Comparison of ENCODE assay signal across 6 cellular contexts in the genomic region with DNA sequence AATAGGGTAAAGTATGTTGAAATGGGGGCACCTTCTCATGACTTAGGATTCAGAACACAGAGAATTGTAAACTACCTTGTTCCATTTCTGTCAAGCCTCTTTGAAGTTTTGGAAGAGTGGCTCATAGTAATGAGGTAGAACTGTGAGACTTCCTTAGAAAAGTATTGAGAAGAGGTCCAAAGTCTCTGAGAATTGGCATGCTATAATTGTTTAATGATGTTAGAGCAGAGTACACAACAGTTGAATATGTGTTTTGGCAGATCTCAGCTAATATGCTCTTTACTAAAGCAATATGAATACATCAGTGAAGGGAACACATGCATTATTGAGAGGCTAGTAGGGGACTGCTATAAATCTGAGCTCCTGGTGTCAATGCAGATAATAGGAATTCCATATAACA.
"Had no signal": no experiment of that assay in that cellular context is flagged by ENCODE, and none has a peak within 500 bp of the region (broad histone marks: within the 10 kb centered on the region; RNA-seq: fewer than 3 reads in every experiment).

No MANE protein-coding gene starts in this region.

- FAIRE-seq: HepG2, HTR-8/SVneo, K562 had no signal

- ATAC-seq: HepG2, K562 had no signal

- DNase-seq: IMR-90, KBM-7 had no signal

- H3K27ac ChIP-seq: HL-60 had no signal

- H3K4me3 ChIP-seq: K562 had no signal
